ENCODE assay signal across 8 cellular contexts in the genomic region with DNA sequence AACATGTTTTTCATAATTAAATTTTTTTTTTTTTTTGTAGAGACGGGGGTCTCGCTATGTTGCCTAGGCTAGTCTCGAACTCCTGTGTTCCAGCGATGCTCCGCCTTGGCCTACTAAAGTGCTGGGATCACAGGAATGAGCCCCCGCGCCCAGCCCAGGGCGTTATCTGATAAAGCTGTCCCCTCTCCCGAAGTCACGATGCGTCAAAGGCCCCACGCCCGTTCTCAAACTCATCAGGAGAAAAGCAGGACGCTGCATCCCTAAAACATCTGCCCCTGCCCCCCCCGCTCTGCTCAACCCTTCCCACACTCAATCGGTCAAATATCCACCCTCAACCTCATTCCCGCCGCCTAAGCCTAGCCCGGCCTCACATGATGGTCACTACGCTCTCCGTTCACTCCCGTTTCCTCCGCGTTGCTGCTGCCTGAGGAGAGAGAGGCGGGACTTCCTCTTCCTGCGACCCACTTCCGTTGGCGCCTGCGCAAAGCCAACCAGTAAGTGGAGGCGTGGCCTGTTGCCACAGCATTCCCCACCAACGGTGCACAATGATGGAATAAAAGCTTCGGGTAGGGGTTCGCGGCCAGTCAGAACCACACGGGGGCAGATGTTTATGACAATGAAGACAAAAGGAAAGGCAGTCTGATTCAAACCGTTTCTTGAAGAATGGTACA. TPM values are rescaled to one million over a fixed set of nuclear protein-coding genes. Genes with fewer than 3 reads are reported as not detected.
DNase-seq lines count a peak whose midpoint lies in the region; ATAC-seq lines count a peak whose summit lies in the region.

Gene SNRPD2, minus strand, starts transcription at position 438 of the 671 bp plus-strand sequence. Its CDS starts 65 bp downstream, at position 373.

- WGBS in mesendoderm (ENCODE audit: extremely low coverage, insufficient coverage, low lambda C conversion rate), result no CpG with 5 or more reads among the region's 36 CpGs

- H3K4me3 ChIP-seq in endocrine pancreas (ENCODE audit: control insufficient read depth, insufficient read depth, low read length), result peak within 1 kb of the TSS; percentile 68
- H3K4me3 ChIP-seq in mesendoderm (ENCODE audit: low read length), result peak within 1 kb of the TSS; percentile 94

- no peaks in the 10 kb centered on the region for H3K9me3 ChIP-seq in endocrine pancreas (ENCODE audit: control insufficient read depth, low read length)

- H2BK15ac ChIP-seq in mesendoderm (replicated peaks; ENCODE audit: low read depth), result no peak within 1 kb of the TSS

- H4K5ac ChIP-seq in mesendoderm (ENCODE audit: low read length), result no peak within 1 kb of the TSS

- no peak within 1 kb of the TSS for H2BK120ac ChIP-seq in mesendoderm (ENCODE audit: low read depth, low read length)

- peak within 1 kb of the TSS; percentile 43 for H2BK5ac ChIP-seq in mesendoderm (ENCODE audit: low read length)

- H4K8ac ChIP-seq in mesendoderm (ENCODE audit: low read depth, low read length), result no peak within 1 kb of the TSS

- peak within 1 kb of the TSS; percentile 70 for H3K4ac ChIP-seq in mesendoderm (ENCODE audit: low read depth, low read length)

- H3K23ac ChIP-seq in mesendoderm (ENCODE audit: low read length), result no peak within 1 kb of the TSS

- H3K4me1 ChIP-seq in endocrine pancreas (ENCODE audit: control insufficient read depth, insufficient read depth, low read length) (no peaks in the 10 kb centered on the region), mesendoderm (ENCODE audit: control insufficient read depth, low read depth, low read length) (no peaks in the 10 kb centered on the region)

- peaks cover 12% of the 10 kb centered on the region for H3K79me2 ChIP-seq in mesendoderm (ENCODE audit: control insufficient read depth, insufficient read depth, low read length)

- H3K4me2 ChIP-seq in mesendoderm (ENCODE audit: low read length), result peak within 1 kb of the TSS; percentile 85

- peak; percentile 50 for ATAC-seq in GM19455 (IDR thresholded peaks at IDR 0.05; ENCODE audit: unreplicated experiment)

- peaks cover 11% of the 10 kb centered on the region for H3K79me1 ChIP-seq in mesendoderm (ENCODE audit: low read length)

- DNase-seq in CMK (ENCODE audit: low read depth) (peak; percentile 91), HK-2 (ENCODE audit: unreplicated experiment) (peak; percentile 94), NK-92 (lab: John Stamatoyannopoulos, UW; ENCODE audit: unreplicated experiment) (peak; percentile 70), mesendoderm (peak; percentile 98)
- peak; percentile 85 to 89 for DNase-seq in activated CD8-positive, alpha-beta memory T cell treated with anti-CD3 and anti-CD28 coated beads for 4 hours (ENCODE audit: low read depth in 2 of 2)
- peak; percentile 88 for DNase-seq in stimulated activated CD8-positive, alpha-beta memory T cell treated with anti-CD3 and anti-CD28 coated beads, Interleukin-12 subunit alpha, Interleukin-12 subunit beta, amount 100 ng/mL, for 4 hours (ENCODE audit: low read depth)

- no peaks in the 10 kb centered on the region for H3K27me3 ChIP-seq in endocrine pancreas (ENCODE audit: control insufficient read depth, insufficient read depth, low read length)
- no peaks in the 10 kb centered on the region for H3K27me3 ChIP-seq in mesendoderm (ENCODE audit: insufficient read depth, low read length, poor library complexity)

- H3K56ac ChIP-seq in mesendoderm (ENCODE audit: low read length), result peak within 1 kb of the TSS; percentile 93

- peak within 1 kb of the TSS; percentile 77 for H3K27ac ChIP-seq in mesendoderm (ENCODE audit: low read depth, low read length)

- H3K36me3 ChIP-seq in endocrine pancreas (ENCODE audit: control insufficient read depth, insufficient read depth, low read length), result no peaks in the 10 kb centered on the region
- peaks cover 4% of the 10 kb centered on the region for H3K36me3 ChIP-seq in mesendoderm (ENCODE audit: control insufficient read depth, insufficient read depth, low read length)

- H3K9ac ChIP-seq in endocrine pancreas (ENCODE audit: control insufficient read depth, insufficient read depth, low read length) (peak within 1 kb of the TSS; percentile 81), mesendoderm (ENCODE audit: low read length) (peak within 1 kb of the TSS; percentile 94)

- peak within 1 kb of the TSS; percentile 8 for H3K18ac ChIP-seq in mesendoderm (ENCODE audit: low read length)

- no peak within 1 kb of the TSS for H2AK5ac ChIP-seq in mesendoderm (ENCODE audit: low read length)

RNA-seq across cellular contexts. Expression of gene SNRPD2, which starts in this region (rescaled TPM):
- polyA plus RNA-seq in mesendoderm (2013, experiment 1 of 2), result 2,012 TPM
- polyA plus RNA-seq in mesendoderm (2013, experiment 2 of 2), result 2,008 TPM

Comparison
In these comparisons a context has a peak if more than half of its experiments do, and no peak if none do; other contexts are left out.
1. Peak in every context shown above with its lines: DNase-seq, ATAC-seq, H3K4me3 ChIP-seq and H3K27ac ChIP-seq.